ENCODE assay signal across 1 cellular context in the genomic region with DNA sequence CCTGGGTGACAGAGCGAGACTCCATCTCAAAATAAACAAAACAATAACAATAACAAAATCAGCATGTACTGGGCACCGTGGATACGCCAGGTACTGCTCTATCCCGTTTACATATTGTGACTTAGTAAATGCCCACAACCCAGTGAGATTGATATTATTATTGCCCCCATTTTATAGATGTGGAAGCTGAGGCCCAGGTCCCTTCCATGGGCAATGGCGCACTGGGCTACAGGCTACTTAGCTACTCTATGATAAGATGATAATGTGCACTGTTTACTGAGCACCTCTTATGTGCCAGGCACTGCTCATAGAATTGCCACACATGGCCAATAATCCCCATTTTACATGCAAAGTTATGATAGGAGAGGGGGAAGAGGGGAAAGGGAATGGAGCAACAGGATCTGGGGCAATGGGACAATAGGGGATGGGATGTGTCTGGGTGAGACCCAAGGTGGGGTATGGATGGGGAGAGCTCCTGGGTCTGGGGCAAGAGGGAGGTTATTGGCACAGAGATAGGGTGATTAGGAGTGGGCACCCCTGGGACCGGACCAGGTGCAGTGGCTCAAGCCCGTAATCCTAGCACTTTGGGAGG.
TF ChIP-seq lines count a peak whose summit lies in the region.

No MANE protein-coding gene starts in this region.

TF ChIP-seq in WTC11, 78 proteins besides CTCF, POLR2A, EP300 and RAD21 (continued from another document):
- TF ChIP-seq, protein P1, sequence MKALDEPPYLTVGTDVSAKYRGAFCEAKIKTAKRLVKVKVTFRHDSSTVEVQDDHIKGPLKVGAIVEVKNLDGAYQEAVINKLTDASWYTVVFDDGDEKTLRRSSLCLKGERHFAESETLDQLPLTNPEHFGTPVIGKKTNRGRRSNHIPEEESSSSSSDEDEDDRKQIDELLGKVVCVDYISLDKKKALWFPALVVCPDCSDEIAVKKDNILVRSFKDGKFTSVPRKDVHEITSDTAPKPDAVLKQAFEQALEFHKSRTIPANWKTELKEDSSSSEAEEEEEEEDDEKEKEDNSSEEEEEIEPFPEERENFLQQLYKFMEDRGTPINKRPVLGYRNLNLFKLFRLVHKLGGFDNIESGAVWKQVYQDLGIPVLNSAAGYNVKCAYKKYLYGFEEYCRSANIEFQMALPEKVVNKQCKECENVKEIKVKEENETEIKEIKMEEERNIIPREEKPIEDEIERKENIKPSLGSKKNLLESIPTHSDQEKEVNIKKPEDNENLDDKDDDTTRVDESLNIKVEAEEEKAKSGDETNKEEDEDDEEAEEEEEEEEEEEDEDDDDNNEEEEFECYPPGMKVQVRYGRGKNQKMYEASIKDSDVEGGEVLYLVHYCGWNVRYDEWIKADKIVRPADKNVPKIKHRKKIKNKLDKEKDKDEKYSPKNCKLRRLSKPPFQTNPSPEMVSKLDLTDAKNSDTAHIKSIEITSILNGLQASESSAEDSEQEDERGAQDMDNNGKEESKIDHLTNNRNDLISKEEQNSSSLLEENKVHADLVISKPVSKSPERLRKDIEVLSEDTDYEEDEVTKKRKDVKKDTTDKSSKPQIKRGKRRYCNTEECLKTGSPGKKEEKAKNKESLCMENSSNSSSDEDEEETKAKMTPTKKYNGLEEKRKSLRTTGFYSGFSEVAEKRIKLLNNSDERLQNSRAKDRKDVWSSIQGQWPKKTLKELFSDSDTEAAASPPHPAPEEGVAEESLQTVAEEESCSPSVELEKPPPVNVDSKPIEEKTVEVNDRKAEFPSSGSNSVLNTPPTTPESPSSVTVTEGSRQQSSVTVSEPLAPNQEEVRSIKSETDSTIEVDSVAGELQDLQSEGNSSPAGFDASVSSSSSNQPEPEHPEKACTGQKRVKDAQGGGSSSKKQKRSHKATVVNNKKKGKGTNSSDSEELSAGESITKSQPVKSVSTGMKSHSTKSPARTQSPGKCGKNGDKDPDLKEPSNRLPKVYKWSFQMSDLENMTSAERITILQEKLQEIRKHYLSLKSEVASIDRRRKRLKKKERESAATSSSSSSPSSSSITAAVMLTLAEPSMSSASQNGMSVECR (CRISPR knock-in tag; IDR thresholded peaks at IDR 0.05; ENCODE audit: borderline replicate concordance) = no peak
- TF ChIP-seq JAZF1 (CRISPR knock-in tag; IDR thresholded peaks at IDR 0.05) (no peak), GTF2I (CRISPR knock-in tag; conservative IDR thresholded peaks at IDR 0.05) (no peak), IRF2 (CRISPR knock-in tag; IDR thresholded peaks at IDR 0.05; ENCODE audit: borderline replicate concordance, low read depth) (no peak), MYBL2 (CRISPR knock-in tag; IDR thresholded peaks at IDR 0.05) (no peak), ZNF219 (CRISPR knock-in tag; IDR thresholded peaks at IDR 0.05; ENCODE audit: borderline replicate concordance) (no peak)
- TF ChIP-seq, protein P2, sequence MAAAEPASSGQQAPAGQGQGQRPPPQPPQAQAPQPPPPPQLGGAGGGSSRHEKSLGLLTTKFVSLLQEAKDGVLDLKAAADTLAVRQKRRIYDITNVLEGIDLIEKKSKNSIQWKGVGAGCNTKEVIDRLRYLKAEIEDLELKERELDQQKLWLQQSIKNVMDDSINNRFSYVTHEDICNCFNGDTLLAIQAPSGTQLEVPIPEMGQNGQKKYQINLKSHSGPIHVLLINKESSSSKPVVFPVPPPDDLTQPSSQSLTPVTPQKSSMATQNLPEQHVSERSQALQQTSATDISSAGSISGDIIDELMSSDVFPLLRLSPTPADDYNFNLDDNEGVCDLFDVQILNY (CRISPR knock-in tag; IDR thresholded peaks at IDR 0.05) = no peak
